9 cellular contexts compared by ENCODE assay signal in genomic region chr9:128550226-128550625, GRCh38. TPM values are rescaled to one million over a fixed set of nuclear protein-coding genes. Genes with fewer than 3 reads are reported as not detected.
DNase-seq lines count a peak whose midpoint lies in the region; ATAC-seq lines count a peak whose summit lies in the region.
"Had no signal": no experiment of that assay in that cellular context is flagged by ENCODE, and none has a peak within 500 bp of the region (broad histone marks: within the 10 kb centered on the region; RNA-seq: fewer than 3 reads in every experiment).

No MANE protein-coding gene starts in this region.

- H4K20me1 ChIP-seq in GM23248 (ENCODE audit: insufficient read depth), result peaks cover 3% of the 10 kb centered on the region; the same call in 1 of the 2 replicates

- H3K9ac ChIP-seq in GM23248, result peak overlapping the region; percentile 94

- peak; percentile 29 to 30 for ATAC-seq in activated T-cell treated with anti-CD3 and anti-CD28 coated beads, Interleukin-2, amount 50 U/mL, for 72 hours (replicated peaks in 1 of 2)
- ATAC-seq in GM21528 (IDR thresholded peaks at IDR 0.05; ENCODE audit: low FRiP score, unreplicated experiment), result no peak
- no peak for ATAC-seq in GM18858 (IDR thresholded peaks at IDR 0.05; ENCODE audit: unreplicated experiment)

- peaks cover 28% of the 10 kb centered on the region for H3K79me2 ChIP-seq in GM23248 (ENCODE audit: insufficient read depth)

- DNase-seq in GM23248 (peak; percentile 30), inferior parietal cortex (ENCODE audit: extremely low spot score) (peak; percentile 61), NCI-H187 (lab: John Stamatoyannopoulos, UW) (no peak), DMS79 treated with DMSO at 0.1 percent for 48 hours (lab: John Stamatoyannopoulos, UW) (no peak)
- DNase-seq in activated T-cell treated with anti-CD3 and anti-CD28 coated beads, Interleukin-2, amount 50 U/mL, for 72 hours, result peak; percentile 55 to 62
- peak; percentile 19 to 24 for DNase-seq in stimulated activated CD4-positive, alpha-beta T cell treated with anti-CD3 and anti-CD28 coated beads, Interleukin-2, amount 100 ng/mL, for 48 hours
- DNase-seq: NCI-H2029 had no signal

- peaks cover 57% of the 10 kb centered on the region for H3F3A ChIP-seq in GM23248 (ENCODE audit: insufficient read depth)

- 11 to 17% methylated on average over 2 of the region's 2 CpGs for WGBS in GM23248 (ENCODE audit: low coverage in 1 of 2, low lambda C conversion rate in 2 of 2, missing lambda C conversion rate in 2 of 2), 2 experiments

- H3K9me2 ChIP-seq in GM23248 (ENCODE audit: insufficient read depth), result no peaks in the 10 kb centered on the region

- H3K27me3 Mint-ChIP-seq in activated T-cell treated with anti-CD3 and anti-CD28 coated beads, Interleukin-2, amount 50 U/mL, for 72 hours (ENCODE audit: low read depth), result no peaks in the 10 kb centered on the region

- no peaks in the 10 kb centered on the region for H3K36me3 Mint-ChIP-seq in activated T-cell treated with anti-CD3 and anti-CD28 coated beads, Interleukin-2, amount 50 U/mL, for 72 hours (ENCODE audit: insufficient read depth in 2 of 2)

- H3K4me3 ChIP-seq in GM23248, result peak overlapping the region; percentile 79

- peaks cover 40% of the 10 kb centered on the region for H3K4me1 ChIP-seq in GM23248 (ENCODE audit: insufficient read depth)

- H3K27me3 ChIP-seq in GM23248 (replicated peaks; ENCODE audit: insufficient read depth), result no peaks in the 10 kb centered on the region

- peaks cover 30% of the 10 kb centered on the region for H3K4me1 Mint-ChIP-seq in activated T-cell treated with anti-CD3 and anti-CD28 coated beads, Interleukin-2, amount 50 U/mL, for 72 hours (ENCODE audit: low read depth)

- H3K4me2 ChIP-seq in GM23248 (ENCODE audit: unreplicated experiment), result peak overlapping the region; percentile 99

- no peaks in the 10 kb centered on the region for H3K9me3 Mint-ChIP-seq in activated T-cell treated with anti-CD3 and anti-CD28 coated beads, Interleukin-2, amount 50 U/mL, for 72 hours

- peak overlapping the region in 1 of 2 donors; percentile 100 for H3K4me3 Mint-ChIP-seq in activated T-cell treated with anti-CD3 and anti-CD28 coated beads, Interleukin-2, amount 50 U/mL, for 72 hours

- no peaks in the 10 kb centered on the region for H3K9me3 ChIP-seq in GM23248 (ENCODE audit: low read depth)

- H3K27ac Mint-ChIP-seq in activated T-cell treated with anti-CD3 and anti-CD28 coated beads, Interleukin-2, amount 50 U/mL, for 72 hours, result peak overlapping the region; percentile 10

- peak overlapping the region; percentile 93 for H3K27ac ChIP-seq in GM23248

- in situ Hi-C loops in GM23248 (cut with MboI), result no loop called here

- H2AFZ ChIP-seq in GM23248, result peak overlapping the region; percentile 70

- no peaks in the 10 kb centered on the region for H3K36me3 ChIP-seq in GM23248 (ENCODE audit: low read depth)

RNA-seq across cellular contexts. Expression of gene SPTAN1, which starts 2.2 kb away (rescaled TPM):
- 275 and 287 TPM in 2 replicates for total RNA-seq in GM23248 (2014; rRNA removed; shearing (Covaris generic))
- polyA plus RNA-seq in GM23248 (2016; fragmentation: Nextera tagmentation; extraction: Ambion mirVana), result 139 and 144 TPM in 2 replicates
- 100 to 1,000 TPM; 289 to 304 TPM for total RNA-seq in activated T-cell treated with anti-CD3 and anti-CD28 coated beads, Interleukin-2, amount 50 U/mL, for 72 hours

RNA-seq across cellular contexts. Expression of gene GLE1, which starts 45.7 kb away (rescaled TPM):
- total RNA-seq in GM23248 (2014; rRNA removed; shearing (Covaris generic)), result 27.1 and 31.5 TPM in 2 replicates
- polyA plus RNA-seq in GM23248 (2016; fragmentation: Nextera tagmentation; extraction: Ambion mirVana), result 18.1 and 18.5 TPM in 2 replicates
- total RNA-seq in activated T-cell treated with anti-CD3 and anti-CD28 coated beads, Interleukin-2, amount 50 U/mL, for 72 hours, result 10 to 100 TPM; 45.8 to 59.0 TPM

Comparison
In these comparisons a context has a peak if more than half of its experiments do, and no peak if none do; other contexts are left out.
1. DNase-seq: peak in GM23248 (single experiment), activated T-cell treated with anti-CD3 and anti-CD28 coated beads, Interleukin-2, amount 50 U/mL, for 72 hours (2 of 2), inferior parietal cortex (single experiment) and stimulated activated CD4-positive, alpha-beta T cell treated with anti-CD3 and anti-CD28 coated beads, Interleukin-2, amount 100 ng/mL, for 48 hours (2 of 2); none in NCI-H187 (0 of 2) and DMS79 treated with DMSO at 0.1 percent for 48 hours (single experiment).
2. ATAC-seq: peak in activated T-cell treated with anti-CD3 and anti-CD28 coated beads, Interleukin-2, amount 50 U/mL, for 72 hours (2 of 2); none in GM21528 (single experiment) and GM18858 (single experiment).